Comparison of ENCODE assay signal across 8 cellular contexts in genomic region chr2:223459328-223459939, GRCh38.
DNase-seq lines count a peak whose midpoint lies in the region; ATAC-seq, FAIRE-seq and TF ChIP-seq lines count a peak whose summit lies in the region.

No MANE protein-coding gene starts in this region.

- no peak overlapping the region for H2AFZ ChIP-seq in SU-DHL-6 (ENCODE audit: low read depth, low read length, severe bottlenecking)
- H2AFZ ChIP-seq in hepatocyte: no peak overlapping the region

- H3K9ac ChIP-seq in SU-DHL-6 (ENCODE audit: low read length): no peak overlapping the region

- H3K4me3 ChIP-seq in SU-DHL-6 (ENCODE audit: insufficient read depth, low read length, poor library complexity, severe bottlenecking) (no peak overlapping the region), hepatocyte (no peak overlapping the region)

- no peak for FAIRE-seq in HTR-8/SVneo (lab: Jason Lieb, UNC)

- H3K27ac ChIP-seq in C4-2B (no peak overlapping the region), SU-DHL-6 (ENCODE audit: low read depth, low read length) (no peak overlapping the region), hepatocyte (no peak overlapping the region)

- no peaks in the 10 kb centered on the region for H4K20me1 ChIP-seq in SU-DHL-6 (ENCODE audit: low read depth, low read length)
- H4K20me1 ChIP-seq in hepatocyte (ENCODE audit: insufficient read depth, poor library complexity, severe bottlenecking): no peaks in the 10 kb centered on the region

- no peak for ATAC-seq in HG02798 (IDR thresholded peaks at IDR 0.05; ENCODE audit: poor library complexity, unreplicated experiment)

- H3K79me2 ChIP-seq in SU-DHL-6 (ENCODE audit: insufficient read depth, low read length): no peaks in the 10 kb centered on the region
- H3K79me2 ChIP-seq in hepatocyte: no peaks in the 10 kb centered on the region

- no peaks in the 10 kb centered on the region for H3K36me3 ChIP-seq in SU-DHL-6 (ENCODE audit: low read length)
- no peaks in the 10 kb centered on the region for H3K36me3 ChIP-seq in hepatocyte (replicated peaks; ENCODE audit: insufficient read depth, low read depth)

- no peaks in the 10 kb centered on the region for H3K4me1 ChIP-seq in hepatocyte (ENCODE audit: insufficient read depth)

- H3K27me3 ChIP-seq in SU-DHL-6 (ENCODE audit: low read length) (no peaks in the 10 kb centered on the region), hepatocyte (no peaks in the 10 kb centered on the region)

- TF ChIP-seq CTCF in C4-2B (conservative IDR thresholded peaks at IDR 0.05) (peak; percentile 45), SU-DHL-6 (IDR thresholded peaks at IDR 0.05; ENCODE audit: insufficient read depth, low read length, poor library complexity, severe bottlenecking) (peak; percentile 35), hepatocyte (IDR thresholded peaks at IDR 0.05; ENCODE audit: poor library complexity) (peak; percentile 55)

- H3K4me2 ChIP-seq in SU-DHL-6 (ENCODE audit: low read depth, low read length, poor library complexity, severe bottlenecking) (no peak overlapping the region), hepatocyte (no peak overlapping the region)

- H3F3A ChIP-seq in SU-DHL-6 (ENCODE audit: insufficient read depth): no peaks in the 10 kb centered on the region

- H3K9me2 ChIP-seq in SU-DHL-6 (replicated peaks; ENCODE audit: insufficient read depth, low read length): no peaks in the 10 kb centered on the region
- no peaks in the 10 kb centered on the region for H3K9me2 ChIP-seq in hepatocyte (replicated peaks; ENCODE audit: insufficient read depth)

- WGBS in hepatocyte (ENCODE audit: low lambda C conversion rate, missing lambda C conversion rate): 57% methylated on average over 4 of the region's 4 CpGs

- H3K9me3 ChIP-seq in SU-DHL-6 (ENCODE audit: insufficient read depth, low read length) (no peaks in the 10 kb centered on the region), hepatocyte (ENCODE audit: low read depth) (no peaks in the 10 kb centered on the region)

- DNase-seq in HTR-8/SVneo (ENCODE audit: insufficient read length, low spot score): peak; percentile 10
- peak; percentile 41 for DNase-seq in hepatocyte (ENCODE audit: low spot score)
- no peak for DNase-seq in NOMO-1 (lab: John Stamatoyannopoulos, UW; ENCODE audit: unreplicated experiment in 2 of 2)
- DNase-seq in activated gamma-delta T cell (lab: John Stamatoyannopoulos, UW): no peak
- DNase-seq in stimulated activated CD4-positive, alpha-beta T cell treated with anti-CD3 and anti-CD28 coated beads, Interleukin-4, amount 100 ng/mL, for 24 hours: no peak

Comparison
In these comparisons a context has a peak if more than half of its experiments do, and no peak if none do; other contexts are left out.
1. DNase-seq: peak in HTR-8/SVneo (single experiment) and hepatocyte (single experiment); none in NOMO-1 (0 of 2), activated gamma-delta T cell (single experiment) and stimulated activated CD4-positive, alpha-beta T cell treated with anti-CD3 and anti-CD28 coated beads, Interleukin-4, amount 100 ng/mL, for 24 hours (single experiment).
2. Peak in every context shown above with its lines, with median percentiles within 50 percentile points of each other: CTCF ChIP-seq.